15 cellular contexts compared by ENCODE assay signal in genomic region chr13:70108276-70108845, GRCh38. TPM values are rescaled to one million over a fixed set of nuclear protein-coding genes. Genes with fewer than 3 reads are reported as not detected.
DNase-seq lines count a peak whose midpoint lies in the region; ATAC-seq and TF ChIP-seq lines count a peak whose summit lies in the region.
"Had no signal": no experiment of that assay in that cellular context is flagged by ENCODE, and none has a peak within 500 bp of the region (broad histone marks: within the 10 kb centered on the region; RNA-seq: fewer than 3 reads in every experiment).

KLHL1 (minus strand) TSS chr13:70108452; CDS start chr13:70107699, 753 bp downstream.

- 71 to 78% methylated on average over 6 to 10 of the region's 13 CpGs for WGBS in endodermal cell (ENCODE audit: insufficient coverage in 1 of 2, insufficient read length in 1 of 2), 2 experiments
- WGBS in mesendoderm (ENCODE audit: extremely low coverage, insufficient coverage, low lambda C conversion rate): no CpG with 5 or more reads among the region's 13 CpGs
- 20 to 33% (median 25%) methylated on average over 13 of the region's 13 CpGs for WGBS in ovary, 3 donors

- H3K9ac ChIP-seq in endodermal cell (ENCODE audit: extremely low read depth, low read length, poor library complexity, severe bottlenecking): no peak within 1 kb of the TSS
- H3K9ac ChIP-seq in mesendoderm (ENCODE audit: low read length): no peak within 1 kb of the TSS

- H3K27ac ChIP-seq in endodermal cell (ENCODE audit: low read depth, low read length) (peak within 1 kb of the TSS; percentile 17), mesendoderm (ENCODE audit: low read depth, low read length) (no peak within 1 kb of the TSS), ovary (no peak within 1 kb of the TSS)
- H3K27ac ChIP-seq: esophagus squamous epithelium had no signal

- H4K5ac ChIP-seq in mesendoderm (ENCODE audit: low read length): no peak within 1 kb of the TSS

- no peak within 1 kb of the TSS for H2BK120ac ChIP-seq in mesendoderm (ENCODE audit: low read depth, low read length)

- peak within 1 kb of the TSS; percentile 46 for H3K56ac ChIP-seq in mesendoderm (ENCODE audit: low read length)

- DNase-seq in BE2C: no peak
- DNase-seq in NCI-H2171 (lab: John Stamatoyannopoulos, UW): peak; percentile 6
- DNase-seq in endodermal cell: no peak
- no peak for DNase-seq in mesendoderm
- DNase-seq in midbrain (lab: John Stamatoyannopoulos, UW): no peak
- DNase-seq in ovary: no peak
- DNase-seq: activated CD4-positive, alpha-beta T cell treated with anti-CD3 and anti-CD28 coated beads, Interleukin-2, amount 10 ng/mL, durations not matched to agents 7 days and 5 days; activated naive CD8-positive, alpha-beta T cell treated with anti-CD3 and anti-CD28 coated beads, Interleukin-2, amount 10 ng/mL, durations not matched to agents 7 days and 5 days; esophagus squamous epithelium; NCI-H774; stimulated activated CD4-positive, alpha-beta T cell treated with anti-CD3 and anti-CD28 coated beads, Interleukin-15, amount 100 ng/mL, for 24 hours had no signal

- no peak within 1 kb of the TSS for H4K8ac ChIP-seq in mesendoderm (ENCODE audit: low read depth, low read length)

- no peak for TF ChIP-seq EP300 in ovary (IDR thresholded peaks at IDR 0.05)

- intact Hi-C loops in ovary (cut with DNase I): no loop called here

- H3K4me3 ChIP-seq in BE2C (ENCODE audit: low read depth, low read length): peak within 1 kb of the TSS; percentile 64
- H3K4me3 ChIP-seq in endodermal cell (ENCODE audit: low read length): peak within 1 kb of the TSS; percentile 78
- no peak within 1 kb of the TSS for H3K4me3 ChIP-seq in mesendoderm (ENCODE audit: low read length)
- no peak within 1 kb of the TSS for H3K4me3 ChIP-seq in ovary
- H3K4me3 ChIP-seq: esophagus squamous epithelium had no signal

- no peaks in the 10 kb centered on the region for H3K36me3 Mint-ChIP-seq in endodermal cell (ENCODE audit: low read depth)
- H3K36me3 Mint-ChIP-seq: activated naive CD8-positive, alpha-beta T cell treated with anti-CD3 and anti-CD28 coated beads, Interleukin-2, amount 10 ng/mL, durations not matched to agents 7 days and 5 days had no signal

- no peak for TF ChIP-seq POLR2A in ovary (IDR thresholded peaks at IDR 0.05)

- H3K27me3 Mint-ChIP-seq in endodermal cell (ENCODE audit: insufficient read depth): peaks cover 53% of the 10 kb centered on the region
- H3K27me3 Mint-ChIP-seq: activated CD4-positive, alpha-beta T cell treated with anti-CD3 and anti-CD28 coated beads, Interleukin-2, amount 10 ng/mL, durations not matched to agents 7 days and 5 days; activated naive CD8-positive, alpha-beta T cell treated with anti-CD3 and anti-CD28 coated beads, Interleukin-2, amount 10 ng/mL, durations not matched to agents 7 days and 5 days had no signal

- peak within 1 kb of the TSS; percentile 59 for H3K4me2 ChIP-seq in mesendoderm (ENCODE audit: low read length)

- H3K4ac ChIP-seq in mesendoderm (ENCODE audit: low read depth, low read length): no peak within 1 kb of the TSS

- no peaks in the 10 kb centered on the region for H3K9me3 Mint-ChIP-seq in endodermal cell
- H3K9me3 Mint-ChIP-seq: activated CD4-positive, alpha-beta T cell treated with anti-CD3 and anti-CD28 coated beads, Interleukin-2, amount 10 ng/mL, durations not matched to agents 7 days and 5 days; activated naive CD8-positive, alpha-beta T cell treated with anti-CD3 and anti-CD28 coated beads, Interleukin-2, amount 10 ng/mL, durations not matched to agents 7 days and 5 days had no signal

- H3K27me3 ChIP-seq in BE2C (peaks cover 9% of the 10 kb centered on the region), endodermal cell (ENCODE audit: control insufficient read depth, insufficient read depth, low read length, poor library complexity, severe bottlenecking) (peaks cover 62% of the 10 kb centered on the region), mesendoderm (ENCODE audit: insufficient read depth, low read length, poor library complexity) (peaks cover 16% of the 10 kb centered on the region), ovary (no peaks in the 10 kb centered on the region)

- no peak within 1 kb of the TSS for H3K23ac ChIP-seq in mesendoderm (ENCODE audit: low read length)

- H3K36me3 ChIP-seq in BE2C (no peaks in the 10 kb centered on the region), endodermal cell (ENCODE audit: control insufficient read depth, insufficient read depth, low read length) (no peaks in the 10 kb centered on the region), mesendoderm (ENCODE audit: control insufficient read depth, insufficient read depth, low read length) (no peaks in the 10 kb centered on the region), ovary (no peaks in the 10 kb centered on the region)
- H3K36me3 ChIP-seq: esophagus squamous epithelium had no signal

- H3K79me2 ChIP-seq in mesendoderm (ENCODE audit: control insufficient read depth, insufficient read depth, low read length): no peaks in the 10 kb centered on the region

- ATAC-seq in GM21576 (IDR thresholded peaks at IDR 0.05; ENCODE audit: unreplicated experiment) (no peak), GM18520 (IDR thresholded peaks at IDR 0.05; ENCODE audit: unreplicated experiment) (no peak)

- H3K4me1 Mint-ChIP-seq in endodermal cell: peaks cover 2% of the 10 kb centered on the region
- H3K4me1 Mint-ChIP-seq: activated CD4-positive, alpha-beta T cell treated with anti-CD3 and anti-CD28 coated beads, Interleukin-2, amount 10 ng/mL, durations not matched to agents 7 days and 5 days; activated naive CD8-positive, alpha-beta T cell treated with anti-CD3 and anti-CD28 coated beads, Interleukin-2, amount 10 ng/mL, durations not matched to agents 7 days and 5 days had no signal

- H2BK15ac ChIP-seq in mesendoderm (replicated peaks; ENCODE audit: low read depth): no peak within 1 kb of the TSS

- no peak for TF ChIP-seq CTCF in BE2C (IDR thresholded peaks at IDR 0.05; ENCODE audit: low read depth, low read length)
- TF ChIP-seq CTCF in endodermal cell (conservative IDR thresholded peaks at IDR 0.05): no peak
- TF ChIP-seq CTCF in ovary (IDR thresholded peaks at IDR 0.05): no peak

- H3K9me3 ChIP-seq in BE2C (no peaks in the 10 kb centered on the region), endodermal cell (ENCODE audit: control insufficient read depth, low read length) (no peaks in the 10 kb centered on the region), ovary (no peaks in the 10 kb centered on the region)
- H3K9me3 ChIP-seq: esophagus squamous epithelium had no signal

- no peaks in the 10 kb centered on the region for H3K79me1 ChIP-seq in mesendoderm (ENCODE audit: low read length)

- no peak within 1 kb of the TSS for H2BK5ac ChIP-seq in mesendoderm (ENCODE audit: low read length)

- H3K27ac Mint-ChIP-seq in endodermal cell: no peak within 1 kb of the TSS
- H3K27ac Mint-ChIP-seq: activated CD4-positive, alpha-beta T cell treated with anti-CD3 and anti-CD28 coated beads, Interleukin-2, amount 10 ng/mL, durations not matched to agents 7 days and 5 days; activated naive CD8-positive, alpha-beta T cell treated with anti-CD3 and anti-CD28 coated beads, Interleukin-2, amount 10 ng/mL, durations not matched to agents 7 days and 5 days had no signal

- H2AK5ac ChIP-seq in mesendoderm (ENCODE audit: low read length): no peak within 1 kb of the TSS

- H3K4me3 Mint-ChIP-seq in endodermal cell: peak within 1 kb of the TSS; percentile 55
- H3K4me3 Mint-ChIP-seq: activated CD4-positive, alpha-beta T cell treated with anti-CD3 and anti-CD28 coated beads, Interleukin-2, amount 10 ng/mL, durations not matched to agents 7 days and 5 days; activated naive CD8-positive, alpha-beta T cell treated with anti-CD3 and anti-CD28 coated beads, Interleukin-2, amount 10 ng/mL, durations not matched to agents 7 days and 5 days had no signal

- H3K18ac ChIP-seq in mesendoderm (ENCODE audit: low read length): no peak within 1 kb of the TSS

- H3K4me1 ChIP-seq in BE2C (peaks cover 8% of the 10 kb centered on the region), endodermal cell (ENCODE audit: control insufficient read depth, insufficient read depth, low read length) (no peaks in the 10 kb centered on the region), mesendoderm (ENCODE audit: control insufficient read depth, low read depth, low read length) (no peaks in the 10 kb centered on the region), ovary (ENCODE audit: insufficient read depth) (no peaks in the 10 kb centered on the region)
- H3K4me1 ChIP-seq: esophagus squamous epithelium had no signal

RNA-seq across cellular contexts. Expression of gene KLHL1, which starts in this region (rescaled TPM):
- 0.11 TPM for polyA plus RNA-seq in BE2C (2012; ENCODE audit: insufficient read depth, insufficient read length, low read depth)
- total RNA-seq in endodermal cell: under 1 TPM in 1 of 2 donors, not detected in 1; 0.15 TPM
- polyA plus RNA-seq in endodermal cell (2013, experiment 1 of 2): 1.4 TPM
- 0.99 TPM for polyA plus RNA-seq in endodermal cell (2013, experiment 2 of 2)
- polyA plus RNA-seq in mesendoderm (2013, experiment 1 of 2): not detected
- polyA plus RNA-seq in mesendoderm (2013, experiment 2 of 2): 0.01 TPM
- total RNA-seq in ovary: not detected
- not detected for polyA plus RNA-seq in ovary
- total RNA-seq: activated CD4-positive, alpha-beta T cell treated with anti-CD3 and anti-CD28 coated beads, Interleukin-2, amount 10 ng/mL, durations not matched to agents 7 days and 5 days; activated naive CD8-positive, alpha-beta T cell treated with anti-CD3 and anti-CD28 coated beads, Interleukin-2, amount 10 ng/mL, durations not matched to agents 7 days and 5 days; esophagus squamous epithelium; mesenteric fat pad; T-helper 2 cell treated with Interferon-gamma antibody and Interleukin-4, amounts not matched to agents 100 ng/mL and 5 ng/mL, for 36 hours had no signal

Comparison
In these comparisons a context has a peak if more than half of its experiments do, and no peak if none do; other contexts are left out.
1. H3K4me3 ChIP-seq: peak in BE2C (single experiment) and endodermal cell (single experiment); none in mesendoderm (single experiment) and ovary (single experiment).